ENCODE assay signal across 20 cellular contexts in genomic region chr1:235566092-235566491, GRCh38.
"Had no signal": no experiment of that assay in that cellular context is flagged by ENCODE, and none has a peak within 500 bp of the region (broad histone marks: within the 10 kb centered on the region; RNA-seq: fewer than 3 reads in every experiment).

No MANE protein-coding gene starts in this region.

- H3K4me3 ChIP-seq: body of pancreas, heart left ventricle, right lobe of liver, tibial nerve had no signal

- DNase-seq: activated CD4-positive, alpha-beta memory T cell treated with anti-CD3 and anti-CD28 coated beads, Interleukin-2, amount 10 ng/mL, durations not matched to agents 7 days and 5 days; activated CD4-positive, alpha-beta T cell treated with anti-CD3 and anti-CD28 coated beads for 1 hour; activated CD4-positive, alpha-beta T cell treated with anti-CD3 and anti-CD28 coated beads, Interleukin-2, amount 10 ng/mL, durations not matched to agents 7 days and 5 days; activated naive CD4-positive, alpha-beta T cell; activated T-cell treated with anti-CD3 and anti-CD28 coated beads, Interleukin-2, amount 50 U/mL, for 4 hours; anterior cingulate cortex; body of pancreas; cerebellar nuclear complex; cortex of kidney; foreskin fibroblast; heart left ventricle; hypothalamus; naive thymus-derived CD8-positive, alpha-beta T cell; right lobe of liver; stimulated activated CD4-positive, alpha-beta T cell treated with anti-CD3 and anti-CD28 coated beads, Interleukin-2, amount 100 ng/mL, for 48 hours; stimulated activated naive CD4-positive, alpha-beta T cell treated with Interleukin-2 at 50 U/mL for 16 hours; T-helper 2 cell had no signal

- H3K9me3 ChIP-seq: body of pancreas, right lobe of liver had no signal

- H3K4me1 ChIP-seq: body of pancreas, heart left ventricle, right lobe of liver, tibial nerve had no signal

- ATAC-seq: activated naive CD4-positive, alpha-beta T cell treated with anti-CD3 and anti-CD28 coated beads, Interleukin-2, amount 50 U/mL, for 72 hours; activated T-cell treated with anti-CD3 and anti-CD28 coated beads, Interleukin-2, amount 50 U/mL, for 4 hours; body of pancreas; esophagus mucosa; heart left ventricle; naive thymus-derived CD8-positive, alpha-beta T cell; right lobe of liver had no signal

- H3K36me3 ChIP-seq: heart left ventricle, right lobe of liver, tibial nerve had no signal

- H3K27ac ChIP-seq: body of pancreas, heart left ventricle, right lobe of liver, tibial nerve had no signal

- H3K27me3 ChIP-seq: body of pancreas, heart left ventricle, right lobe of liver, tibial nerve had no signal
